Comparison of ENCODE assay signal across 8 cellular contexts in the genomic region with DNA sequence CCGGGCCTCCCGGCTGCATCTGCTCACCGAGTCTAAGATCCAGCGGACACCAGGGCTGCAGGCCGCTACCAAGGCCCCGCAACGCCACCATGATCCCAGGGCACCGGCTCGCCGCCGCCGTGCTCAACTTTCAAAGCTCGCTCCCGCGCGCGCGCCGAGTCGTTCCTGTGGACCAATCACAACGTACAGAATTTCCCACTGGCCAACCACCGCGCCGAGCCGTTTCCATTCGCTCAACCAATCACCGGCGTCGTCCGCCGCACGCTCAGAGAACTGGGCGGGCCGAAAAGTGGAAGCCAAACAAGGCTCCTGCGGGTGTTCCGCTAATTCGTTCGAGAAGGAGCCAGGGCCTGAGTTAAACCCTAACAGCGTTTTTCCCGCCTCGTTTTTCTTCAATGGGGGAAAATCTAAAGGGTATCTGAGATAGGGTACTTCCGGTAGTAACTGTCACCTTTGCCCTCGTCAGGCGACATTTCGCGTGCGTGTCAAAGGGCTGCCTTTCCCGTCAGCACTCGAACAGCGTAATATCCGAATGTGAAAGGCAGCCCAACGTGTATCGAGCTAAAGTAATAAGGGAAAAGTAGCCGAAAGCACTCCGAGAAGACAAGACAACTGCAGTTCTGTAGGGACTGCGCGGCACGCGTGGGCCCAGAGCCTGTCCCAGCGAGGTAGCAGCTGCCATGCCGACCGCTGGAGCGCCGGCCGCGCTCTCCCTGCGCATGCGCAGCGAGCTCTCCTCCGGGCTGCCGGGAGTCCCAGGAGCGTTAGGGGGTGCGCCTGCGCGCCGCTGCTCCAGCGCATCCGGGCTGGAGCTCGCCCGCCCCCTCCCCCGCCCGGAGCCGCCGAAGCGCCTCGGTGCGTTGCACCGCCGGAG. TPM values are rescaled to one million over a fixed set of nuclear protein-coding genes. Genes with fewer than 3 reads are reported as not detected.
A peak's percentile ranks its signal among the peaks of the same experiment; 100 is the strongest.
DNase-seq lines count a peak whose midpoint lies in the region; ATAC-seq and TF ChIP-seq lines count a peak whose summit lies in the region.

A gene with protein sequence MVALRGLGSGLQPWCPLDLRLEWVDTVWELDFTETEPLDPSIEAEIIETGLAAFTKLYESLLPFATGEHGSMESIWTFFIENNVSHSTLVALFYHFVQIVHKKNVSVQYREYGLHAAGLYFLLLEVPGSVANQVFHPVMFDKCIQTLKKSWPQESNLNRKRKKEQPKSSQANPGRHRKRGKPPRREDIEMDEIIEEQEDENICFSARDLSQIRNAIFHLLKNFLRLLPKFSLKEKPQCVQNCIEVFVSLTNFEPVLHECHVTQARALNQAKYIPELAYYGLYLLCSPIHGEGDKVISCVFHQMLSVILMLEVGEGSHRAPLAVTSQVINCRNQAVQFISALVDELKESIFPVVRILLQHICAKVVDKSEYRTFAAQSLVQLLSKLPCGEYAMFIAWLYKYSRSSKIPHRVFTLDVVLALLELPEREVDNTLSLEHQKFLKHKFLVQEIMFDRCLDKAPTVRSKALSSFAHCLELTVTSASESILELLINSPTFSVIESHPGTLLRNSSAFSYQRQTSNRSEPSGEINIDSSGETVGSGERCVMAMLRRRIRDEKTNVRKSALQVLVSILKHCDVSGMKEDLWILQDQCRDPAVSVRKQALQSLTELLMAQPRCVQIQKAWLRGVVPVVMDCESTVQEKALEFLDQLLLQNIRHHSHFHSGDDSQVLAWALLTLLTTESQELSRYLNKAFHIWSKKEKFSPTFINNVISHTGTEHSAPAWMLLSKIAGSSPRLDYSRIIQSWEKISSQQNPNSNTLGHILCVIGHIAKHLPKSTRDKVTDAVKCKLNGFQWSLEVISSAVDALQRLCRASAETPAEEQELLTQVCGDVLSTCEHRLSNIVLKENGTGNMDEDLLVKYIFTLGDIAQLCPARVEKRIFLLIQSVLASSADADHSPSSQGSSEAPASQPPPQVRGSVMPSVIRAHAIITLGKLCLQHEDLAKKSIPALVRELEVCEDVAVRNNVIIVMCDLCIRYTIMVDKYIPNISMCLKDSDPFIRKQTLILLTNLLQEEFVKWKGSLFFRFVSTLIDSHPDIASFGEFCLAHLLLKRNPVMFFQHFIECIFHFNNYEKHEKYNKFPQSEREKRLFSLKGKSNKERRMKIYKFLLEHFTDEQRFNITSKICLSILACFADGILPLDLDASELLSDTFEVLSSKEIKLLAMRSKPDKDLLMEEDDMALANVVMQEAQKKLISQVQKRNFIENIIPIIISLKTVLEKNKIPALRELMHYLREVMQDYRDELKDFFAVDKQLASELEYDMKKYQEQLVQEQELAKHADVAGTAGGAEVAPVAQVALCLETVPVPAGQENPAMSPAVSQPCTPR (N-terminal part only) (minus strand): TSS at position 132 of the 874 bp plus-strand sequence. CDS start 41 bp downstream, at position 91.
TSS of gene VPS26B (plus strand) at position 836 of the 874 bp plus-strand sequence. CDS start 452 bp downstream, outside the sequence.

- H3K4me3 ChIP-seq in IMR-90 (ENCODE audit: insufficient read depth, low read depth, low read length) (peak within 1 kb of the TSS; percentile 70), mononuclear cell (ENCODE audit: low read length) (peak within 1 kb of the TSS; percentile 99)

- TF ChIP-seq RAD21 in IMR-90 (IDR thresholded peaks at IDR 0.05; ENCODE audit: low read length): no peak

- H4K5ac ChIP-seq in IMR-90 (ENCODE audit: low read depth, low read length): peak within 1 kb of the TSS; percentile 72

- peak within 1 kb of the TSS; percentile 77 to 81 for H4K8ac ChIP-seq in IMR-90 (ENCODE audit: low read depth in 2 of 2, low read length in 2 of 2)

- H2BK5ac ChIP-seq in IMR-90 (ENCODE audit: low read depth, low read length, poor library complexity, severe bottlenecking): peak within 1 kb of the TSS; percentile 75

- in situ Hi-C loops in IMR-90 (cut with MboI; ENCODE audit: low sequenced_read_pairs): no loop called here

- H3K18ac ChIP-seq in IMR-90 (ENCODE audit: low read depth, low read length): peak within 1 kb of the TSS; percentile 43

- H2AK5ac ChIP-seq in IMR-90 (ENCODE audit: low read depth, low read length): 0 out of 2 replicates have a peak within 1 kb of the TSS, but pooled peaks have one; percentile 49

- H3K27me3 ChIP-seq in IMR-90 (ENCODE audit: control insufficient read depth, insufficient read depth, low read length) (no peaks in the 10 kb centered on the region), mononuclear cell (ENCODE audit: insufficient read depth, low read length) (no peaks in the 10 kb centered on the region)

- CTCF ChIA-PET in IMR-90 (lab: Yijun Ruan, JAX): interaction anchor here (1.0 kb wide), 1 partner anchor 13 kb away, joined by 3 read pairs; no protein-coding TSS in a partner anchor

- H3K14ac ChIP-seq in IMR-90 (replicated peaks; ENCODE audit: low read depth, low read length): peak within 1 kb of the TSS; percentile 79

- POLR2A ChIA-PET in IMR-90 (lab: Charles Lee; ENCODE audit: unreplicated experiment): interaction anchor here (0.6 kb wide), 1 partner anchor 42 kb away, joined by 3 read pairs; no protein-coding TSS in a partner anchor

- TF ChIP-seq CTCF in IMR-90 (conservative IDR thresholded peaks at IDR 0.05; ENCODE audit: low read depth, low read length): no peak

- peaks cover 3% of the 10 kb centered on the region; the same call in 1 of the 2 replicates for H3K4me1 ChIP-seq in IMR-90 (ENCODE audit: control insufficient read depth, insufficient read depth, low read length)
- H3K4me1 ChIP-seq in mononuclear cell (ENCODE audit: insufficient read depth, low read length): peaks cover 43% of the 10 kb centered on the region

- TF ChIP-seq POLR2A in IMR-90 (IDR thresholded peaks at IDR 0.05; ENCODE audit: low read depth, low read length): peak; percentile 71

- no TSS peak for BruUV-seq in IMR-90 (replicated peaks; lab: Mats Ljungman, UMichigan)

- H2AFZ ChIP-seq in IMR-90 (replicated peaks; ENCODE audit: low read length, poor library complexity): peak within 1 kb of the TSS; percentile 92

- H2BK20ac ChIP-seq in IMR-90 (ENCODE audit: low read depth, low read length): no peak within 1 kb of the TSS

- peak within 1 kb of the TSS; percentile 6; the same call in 1 of the 3 replicates for H2BK15ac ChIP-seq in IMR-90 (ENCODE audit: low read depth, low read length)

- H3K9ac ChIP-seq in IMR-90 (ENCODE audit: low read depth, low read length): peak within 1 kb of the TSS; percentile 91

- peak within 1 kb of the TSS; percentile 96 for H3K4me2 ChIP-seq in IMR-90 (ENCODE audit: low read depth, low read length)

- WGBS in IMR-90 (ENCODE audit: extremely low coverage in 2 of 2, insufficient read length in 1 of 2), 2 experiments: 0% methylated on average over 47 of the region's 89 CpGs; no CpG with 5 or more reads in 1 of the 2 experiments

- no peaks in the 10 kb centered on the region for H3K9me3 ChIP-seq in IMR-90 (ENCODE audit: control insufficient read depth, insufficient read depth, low read length)
- H3K9me3 ChIP-seq in mononuclear cell (ENCODE audit: low read depth, low read length): no peaks in the 10 kb centered on the region

- H4K20me1 ChIP-seq in IMR-90 (ENCODE audit: insufficient read depth, low read length): peaks cover 16% of the 10 kb centered on the region

- H3K79me1 ChIP-seq in IMR-90 (ENCODE audit: low read depth in 1 of 2, low read length in 2 of 2): peaks cover 11 to 43% of the 10 kb centered on the region in 2 experiments

- dilution Hi-C loops in IMR-90 (cut with HindIII; ENCODE audit: low sequenced_read_pairs, unreplicated experiment): no loop called here

- DNase-seq in DMS 273 (lab: John Stamatoyannopoulos, UW; ENCODE audit: unreplicated experiment): peak; percentile 98
- DNase-seq in IMR-90: peak; percentile 93
- peak; percentile 99 for DNase-seq in OCI-M1 (lab: John Stamatoyannopoulos, UW)
- peak; percentile 95 for DNase-seq in activated T-cell treated with anti-CD3 and anti-CD28 coated beads for 24 hours (ENCODE audit: low read depth)
- DNase-seq in epidermal melanocyte (ENCODE audit: insufficient read length, low spot score): peak; percentile 90
- DNase-seq in stimulated activated CD8-positive, alpha-beta memory T cell treated with anti-CD3 and anti-CD28 coated beads, Interleukin-4, amount 100 ng/mL, for 1 hour (ENCODE audit: low read depth in 2 of 2, low spot score in 1 of 2): peak; percentile 91

- H3K27ac ChIP-seq in IMR-90 (ENCODE audit: insufficient read depth, low read length): peak within 1 kb of the TSS; percentile 82

- H3K4ac ChIP-seq in IMR-90 (ENCODE audit: low read depth, low read length): peak within 1 kb of the TSS; percentile 77

- peak within 1 kb of the TSS; percentile 33 for H3K56ac ChIP-seq in IMR-90 (ENCODE audit: extremely low read depth, insufficient read depth, low read length)

- H4K91ac ChIP-seq in IMR-90 (ENCODE audit: insufficient read depth, low read depth, low read length): peak within 1 kb of the TSS; percentile 39

- peak within 1 kb of the TSS; percentile 21 for H2BK120ac ChIP-seq in IMR-90 (ENCODE audit: low read depth, low read length)

- intact Hi-C loops in IMR-90 (cut with micrococcal nuclease): loop anchor here (1.0 to 10.0 kb wide), 3 partner anchors 29 to 299 kb away; partner anchors contain the start of genes ACAD8 and THYN1

- peak; percentile 88 for ATAC-seq in GM21528 (IDR thresholded peaks at IDR 0.05; ENCODE audit: low FRiP score, unreplicated experiment)
- peak; percentile 85 for ATAC-seq in IMR-90 (ENCODE audit: low read depth)

- peaks cover 15% of the 10 kb centered on the region for H3K9me1 ChIP-seq in IMR-90 (ENCODE audit: insufficient read depth, low read length)

- peak within 1 kb of the TSS; percentile 91 for H3K23ac ChIP-seq in IMR-90 (ENCODE audit: low read depth, low read length)

- peak within 1 kb of the TSS; percentile 92 for H2AK9ac ChIP-seq in IMR-90 (replicated peaks; ENCODE audit: low read depth, low read length, poor library complexity)

- peaks cover 2% of the 10 kb centered on the region for H3K36me3 ChIP-seq in IMR-90 (ENCODE audit: control insufficient read depth, insufficient read depth, low read length)

TF ChIP-seq in IMR-90, 13 proteins besides CTCF, POLR2A, EP300 and RAD21 (continues in another document):
- TF ChIP-seq NFE2L2 (IDR thresholded peaks at IDR 0.05; ENCODE audit: low read depth, low read length): no peak
- peak; percentile 73 for TF ChIP-seq MAZ (IDR thresholded peaks at IDR 0.05; ENCODE audit: borderline replicate concordance, low read depth, low read length)
- TF ChIP-seq CEBPB (IDR thresholded peaks at IDR 0.05; ENCODE audit: low read depth, low read length): no peak
- TF ChIP-seq FOS (IDR thresholded peaks at IDR 0.05; ENCODE audit: low read depth, low read length): peak; percentile 54; the same call in 1 of the 2 replicates
- peak; percentile 99 for TF ChIP-seq MXI1 (IDR thresholded peaks at IDR 0.05; ENCODE audit: borderline replicate concordance, low read depth, low read length)

RNA-seq across cellular contexts. Expression of the first gene that starts in this region (rescaled TPM):
- 19.2 and 19.7 TPM in 2 replicates for total RNA-seq in IMR-90 (2012; rRNA removed)
- polyA plus RNA-seq in IMR-90 (2012; rRNA removed): 18.0 and 18.9 TPM in 2 replicates
- polyA plus RNA-seq in IMR-90 (2012; cell fraction: cytosol; rRNA removed): 8.3 and 9.9 TPM in 2 replicates
- polyA plus RNA-seq in IMR-90 (2012; cell fraction: nucleus; rRNA removed; ENCODE audit: low replicate concordance): 16.9 and 25.2 TPM in 2 replicates
- total RNA-seq in mononuclear cell: 17.0 TPM

RNA-seq across cellular contexts. Expression of gene VPS26B, which starts in this region (rescaled TPM):
- total RNA-seq in IMR-90 (2012; rRNA removed) (38.9 and 51.1 TPM in 2 replicates), mononuclear cell (36.5 TPM)
- polyA plus RNA-seq in IMR-90 (2012; rRNA removed): 39.5 and 41.6 TPM in 2 replicates
- polyA plus RNA-seq in IMR-90 (2012; cell fraction: cytosol; rRNA removed): 31.6 and 35.7 TPM in 2 replicates
- 75.7 and 105 TPM in 2 replicates for polyA plus RNA-seq in IMR-90 (2012; cell fraction: nucleus; rRNA removed; ENCODE audit: low replicate concordance)

Comparison
In these comparisons a context has a peak if more than half of its experiments do, and no peak if none do; other contexts are left out.
1. Peak in every context shown above with its lines: DNase-seq, ATAC-seq, H3K4me3 ChIP-seq and H3K27ac ChIP-seq.